ENCODE assay signal across 12 cellular contexts in the genomic region with DNA sequence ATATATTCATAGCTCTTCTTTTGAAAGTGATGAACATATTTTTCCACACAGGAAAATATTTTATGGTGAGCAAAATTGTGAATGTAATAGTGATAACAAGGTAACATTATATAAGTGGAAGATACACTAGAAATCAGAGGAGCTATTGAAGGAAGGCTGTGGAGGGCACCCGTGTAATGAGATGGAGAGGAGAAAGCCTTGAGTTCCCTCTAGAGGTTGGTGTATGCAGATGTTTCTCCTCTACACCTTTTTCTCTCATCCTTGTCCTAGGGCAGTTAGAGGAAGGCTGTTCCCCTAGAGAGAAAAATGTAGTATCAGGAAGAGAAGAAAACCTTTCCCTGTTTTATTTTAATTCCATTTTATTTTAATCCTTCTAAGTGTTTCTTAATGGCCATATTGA. TPM values are rescaled to one million over a fixed set of nuclear protein-coding genes. Genes with fewer than 3 reads are reported as not detected.
DNase-seq lines count a peak whose midpoint lies in the region; ATAC-seq and TF ChIP-seq lines count a peak whose summit lies in the region.
"Had no signal": no experiment of that assay in that cellular context is flagged by ENCODE, and none has a peak within 500 bp of the region (broad histone marks: within the 10 kb centered on the region; RNA-seq: fewer than 3 reads in every experiment).

No MANE protein-coding gene starts in this region.

- H3K9me2 ChIP-seq in GM23338 (ENCODE audit: insufficient read depth), result 0 out of 2 replicates have a peak, but pooled peaks cover 2% of the 10 kb centered on the region

- no peaks in the 10 kb centered on the region for H3K4me1 ChIP-seq in CD4-positive, CD25-positive, alpha-beta regulatory T cell (ENCODE audit: control insufficient read depth, insufficient read depth, low read length, poor library complexity, severe bottlenecking)
- no peaks in the 10 kb centered on the region for H3K4me1 ChIP-seq in GM23338 (ENCODE audit: insufficient read depth)
- H3K4me1 ChIP-seq: pancreas had no signal

- no peaks in the 10 kb centered on the region for H3K36me3 Mint-ChIP-seq in CD4-positive, CD25-positive, alpha-beta regulatory T cell
- no peaks in the 10 kb centered on the region for H3K36me3 Mint-ChIP-seq in GM23338 (ENCODE audit: low read depth)
- no peaks in the 10 kb centered on the region for H3K36me3 Mint-ChIP-seq in activated T-cell treated with anti-CD3 and anti-CD28 coated beads, Interleukin-2, amount 50 U/mL, for 72 hours (ENCODE audit: insufficient read depth in 2 of 2)

- H3F3A ChIP-seq in GM23338 (replicated peaks; ENCODE audit: low read depth), result no peaks in the 10 kb centered on the region

- H4K20me1 ChIP-seq in GM23338 (replicated peaks; ENCODE audit: insufficient read depth), result no peaks in the 10 kb centered on the region

- H3K4me2 ChIP-seq in GM23338, result no peak overlapping the region

- H3K9me3 ChIP-seq in CD4-positive, CD25-positive, alpha-beta regulatory T cell (ENCODE audit: control insufficient read depth in 2 of 2, low read length in 2 of 2), result no peaks in the 10 kb centered on the region
- H3K9me3 ChIP-seq: pancreas had no signal

- TF ChIP-seq CTCF in GM23338 (conservative IDR thresholded peaks at IDR 0.05; ENCODE audit: low read depth in 2 of 2), result peak; percentile 66 to 74

- no peak for ATAC-seq in CD4-positive, CD25-positive, alpha-beta regulatory T cell (ENCODE audit: low read depth in 2 of 2)
- ATAC-seq in GM23338 (peak; percentile 98), HG03196 (IDR thresholded peaks at IDR 0.05; ENCODE audit: unreplicated experiment) (no peak)
- no peak for ATAC-seq in activated T-cell treated with anti-CD3 and anti-CD28 coated beads, Interleukin-2, amount 50 U/mL, for 72 hours (replicated peaks in 1 of 2)
- no peak for ATAC-seq in activated CD4-positive, CD25-positive, alpha-beta regulatory T cell treated with anti-CD3 and anti-CD28 coated beads, Interleukin-2, amount 50 U/mL, for 24 hours
- ATAC-seq: pancreas had no signal

- no peak overlapping the region for H2AFZ ChIP-seq in GM23338

- H3K27ac Mint-ChIP-seq in CD4-positive, CD25-positive, alpha-beta regulatory T cell, result no peak overlapping the region
- H3K27ac Mint-ChIP-seq in GM23338, result no peak overlapping the region
- no peak overlapping the region for H3K27ac Mint-ChIP-seq in activated T-cell treated with anti-CD3 and anti-CD28 coated beads, Interleukin-2, amount 50 U/mL, for 72 hours

- H3K27me3 Mint-ChIP-seq in CD4-positive, CD25-positive, alpha-beta regulatory T cell, result no peaks in the 10 kb centered on the region
- H3K27me3 Mint-ChIP-seq in GM23338 (ENCODE audit: insufficient read depth, low read depth, poor library complexity), result peaks cover 1% of the 10 kb centered on the region
- no peaks in the 10 kb centered on the region for H3K27me3 Mint-ChIP-seq in activated T-cell treated with anti-CD3 and anti-CD28 coated beads, Interleukin-2, amount 50 U/mL, for 72 hours (ENCODE audit: low read depth)

- peaks cover 0 to 8% (median 2%) of the 10 kb centered on the region in 7 donors for H3K9me3 Mint-ChIP-seq in CD4-positive, CD25-positive, alpha-beta regulatory T cell
- no peaks in the 10 kb centered on the region for H3K9me3 Mint-ChIP-seq in GM23338
- H3K9me3 Mint-ChIP-seq in activated T-cell treated with anti-CD3 and anti-CD28 coated beads, Interleukin-2, amount 50 U/mL, for 72 hours, result peaks cover 2 to 3% of the 10 kb centered on the region in 2 donors

- H3K27me3 ChIP-seq in CD4-positive, CD25-positive, alpha-beta regulatory T cell (ENCODE audit: control insufficient read depth, insufficient read depth, low read length), result no peaks in the 10 kb centered on the region
- no peaks in the 10 kb centered on the region for H3K27me3 ChIP-seq in GM23338 (ENCODE audit: insufficient read depth)
- H3K27me3 ChIP-seq: pancreas had no signal

- no peaks in the 10 kb centered on the region for H3K79me2 ChIP-seq in GM23338 (replicated peaks; ENCODE audit: insufficient read depth)

- H3K27ac ChIP-seq in CD4-positive, CD25-positive, alpha-beta regulatory T cell (ENCODE audit: insufficient read depth, low read length, poor library complexity, severe bottlenecking), result no peak overlapping the region
- no peak overlapping the region for H3K27ac ChIP-seq in GM23338 (ENCODE audit: low read depth)
- H3K27ac ChIP-seq: pancreas had no signal

- H3K4me3 ChIP-seq in CD4-positive, CD25-positive, alpha-beta regulatory T cell (ENCODE audit: low read depth, low read length), result no peak overlapping the region
- no peak overlapping the region for H3K4me3 ChIP-seq in GM23338
- H3K4me3 ChIP-seq: pancreas had no signal

- H3K4me1 Mint-ChIP-seq in CD4-positive, CD25-positive, alpha-beta regulatory T cell, result no peaks in the 10 kb centered on the region
- H3K4me1 Mint-ChIP-seq in GM23338, result no peaks in the 10 kb centered on the region
- no peaks in the 10 kb centered on the region for H3K4me1 Mint-ChIP-seq in activated T-cell treated with anti-CD3 and anti-CD28 coated beads, Interleukin-2, amount 50 U/mL, for 72 hours (ENCODE audit: low read depth)

- DNase-seq in CD4-positive, CD25-positive, alpha-beta regulatory T cell, result peak in 2 of 3 donors; percentile 6 to 14
- DNase-seq in GM23338 (ENCODE audit: low spot score) (peak; percentile 73), RKO (ENCODE audit: low spot score) (peak; percentile 12), kidney glomerular epithelial cell (lab: John Stamatoyannopoulos, UW) (peak; percentile 70)
- DNase-seq in activated effector memory CD4-positive, alpha-beta T cell treated with Interleukin-2 at 50 U/mL for 16 hours, result no peak
- DNase-seq in activated T-cell treated with anti-CD3 and anti-CD28 coated beads, Interleukin-2, amount 50 U/mL, for 72 hours, result no peak
- DNase-seq: amniotic stem cell, NCI-H1105, pancreas, SHP77 treated with DMSO at 0.1 percent for 48 hours had no signal

- H3K36me3 ChIP-seq in CD4-positive, CD25-positive, alpha-beta regulatory T cell (ENCODE audit: control insufficient read depth, insufficient read depth, low read length), result no peaks in the 10 kb centered on the region
- no peaks in the 10 kb centered on the region for H3K36me3 ChIP-seq in GM23338 (ENCODE audit: insufficient read depth)
- H3K36me3 ChIP-seq: pancreas had no signal

- no peak overlapping the region for H3K4me3 Mint-ChIP-seq in CD4-positive, CD25-positive, alpha-beta regulatory T cell
- H3K4me3 Mint-ChIP-seq in GM23338, result no peak overlapping the region
- H3K4me3 Mint-ChIP-seq in activated T-cell treated with anti-CD3 and anti-CD28 coated beads, Interleukin-2, amount 50 U/mL, for 72 hours, result no peak overlapping the region

TF ChIP-seq in GM23338, 12 proteins besides CTCF, POLR2A, EP300 and RAD21:
- TF ChIP-seq ZNF114 (CRISPR knock-in tag; IDR thresholded peaks at IDR 0.05) (no peak), EZH2 (IDR thresholded peaks at IDR 0.05; ENCODE audit: low read depth, unreplicated experiment) (no peak)
TF ChIP-seq in GM23338: peak in this region for 0.

RNA-seq across cellular contexts. Expression of gene NRG3, which starts 54.6 kb away (rescaled TPM):
- total RNA-seq in CD4-positive, CD25-positive, alpha-beta regulatory T cell, result not detected
- not detected for polyA plus RNA-seq in CD4-positive, CD25-positive, alpha-beta regulatory T cell
- total RNA-seq in GM23338 (2014; rRNA removed; shearing (Covaris generic)), result 3.1 and 3.9 TPM in 2 replicates
- polyA plus RNA-seq in GM23338 (2016; fragmentation: Nextera tagmentation; extraction: Ambion mirVana), result 1.9 TPM in 2 replicates
- not detected for total RNA-seq in activated T-cell treated with anti-CD3 and anti-CD28 coated beads, Interleukin-2, amount 50 U/mL, for 72 hours

Comparison
In these comparisons a context has a peak if more than half of its experiments do, and no peak if none do; other contexts are left out.
1. DNase-seq: peak in CD4-positive, CD25-positive, alpha-beta regulatory T cell (2 of 3), GM23338 (single experiment), RKO (single experiment) and kidney glomerular epithelial cell (single experiment); none in activated effector memory CD4-positive, alpha-beta T cell treated with Interleukin-2 at 50 U/mL for 16 hours (single experiment) and activated T-cell treated with anti-CD3 and anti-CD28 coated beads, Interleukin-2, amount 50 U/mL, for 72 hours (0 of 2).